Comparison of ENCODE assay signal across 22 cellular contexts in genomic region chr11:43517518-43517917, GRCh38.
A peak's percentile ranks its signal among the peaks of the same experiment; 100 is the strongest.
DNase-seq lines count a peak whose midpoint lies in the region; ATAC-seq, FAIRE-seq and TF ChIP-seq lines count a peak whose summit lies in the region.
"Had no signal": no experiment of that assay in that cellular context is flagged by ENCODE, and none has a peak within 500 bp of the region (broad histone marks: within the 10 kb centered on the region; RNA-seq: fewer than 3 reads in every experiment).

No MANE protein-coding gene starts in this region.

- no peak for FAIRE-seq in bronchial epithelial cell (lab: Jason Lieb, UNC)

- no peak for ATAC-seq in HG03442 (IDR thresholded peaks at IDR 0.05; ENCODE audit: unreplicated experiment)
- ATAC-seq: activated CD8-positive, alpha-beta memory T cell treated with anti-CD3 and anti-CD28 coated beads, Interleukin-2, amount 10 ng/mL, durations not matched to agents 7 days and 5 days; activated T-helper 17 cell treated with anti-CD3 and anti-CD28 coated beads, Interleukin-2, amount 50 U/mL, for 72 hours; mucosa of descending colon; psoas muscle; stimulated activated naive B cell treated with anti-CD40 and anti-IgM and Interleukin-4, amounts not matched to agents 10 μg/mL and 1 μg/mL and 100 μg/mL, for 72 hours; T-helper 17 cell had no signal

- H3K4me3 Mint-ChIP-seq in HFFc6 (no peak overlapping the region), glutamatergic neuron (ENCODE audit: unreplicated experiment) (no peak overlapping the region)
- H3K4me3 Mint-ChIP-seq: activated CD8-positive, alpha-beta memory T cell treated with anti-CD3 and anti-CD28 coated beads, Interleukin-2, amount 10 ng/mL, durations not matched to agents 7 days and 5 days; activated T-helper 17 cell treated with anti-CD3 and anti-CD28 coated beads, Interleukin-2, amount 50 U/mL, for 72 hours; CD4-positive, CD25-positive, alpha-beta regulatory T cell; dendritic cell treated with granulocyte-macrophage colony-stimulating factor and Interleukin-4, amounts not matched to agents 40 ng/mL and 50 ng/mL, for 4 days; stimulated activated naive B cell treated with anti-CD40 and anti-IgM and Interleukin-4, amounts not matched to agents 10 μg/mL and 1 μg/mL and 100 μg/mL, for 72 hours; T-helper 17 cell had no signal

- H3K9me3 Mint-ChIP-seq in HFFc6: peaks cover 6% of the 10 kb centered on the region; the same call in 1 of the 2 replicates
- H3K9me3 Mint-ChIP-seq in glutamatergic neuron (ENCODE audit: unreplicated experiment): peaks cover 1% of the 10 kb centered on the region

- H3K27me3 Mint-ChIP-seq in HFFc6 (ENCODE audit: insufficient read depth) (peaks cover 34% of the 10 kb centered on the region), glutamatergic neuron (ENCODE audit: unreplicated experiment) (peaks cover 3% of the 10 kb centered on the region)

- peak; percentile 8 for DNase-seq in AG10803 (ENCODE audit: low read depth)
- peak; percentile 17 for DNase-seq in HFFc6
- DNase-seq in bronchial epithelial cell (ENCODE audit: low read depth): peak; percentile 27
- DNase-seq in myocyte (ENCODE audit: low read depth): peak; percentile 6
- DNase-seq in glutamatergic neuron: no peak
- no peak for DNase-seq in NCI-H345 treated with DMSO at 0.1 percent for 48 hours (lab: John Stamatoyannopoulos, UW; ENCODE audit: unreplicated experiment)
- no peak for DNase-seq in activated gamma-delta T cell treated with Interleukin-2 at 50 U/mL for 16 hours
- DNase-seq: activated CD4-positive, alpha-beta T cell treated with anti-CD3 and anti-CD28 coated beads for 4 hours; activated CD8-positive, alpha-beta memory T cell treated with anti-CD3 and anti-CD28 coated beads, Interleukin-2, amount 10 ng/mL, durations not matched to agents 7 days and 5 days; CD4-positive, CD25-positive, alpha-beta regulatory T cell; mucosa of descending colon; NCI-H2107; NCI-H510A; psoas muscle; stimulated activated CD4-positive, alpha-beta T cell treated with anti-CD3 and anti-CD28 coated beads, Interleukin-2, amount 100 ng/mL, for 48 hours; stimulated activated naive B cell treated with anti-CD40 and anti-IgM and Interleukin-4, amounts not matched to agents 10 μg/mL and 1 μg/mL and 100 μg/mL, for 72 hours; T-helper 17 cell had no signal

- H3K27me3 ChIP-seq in bronchial epithelial cell (ENCODE audit: control insufficient read depth, insufficient read depth, low read length): no peaks in the 10 kb centered on the region

- H3K4me1 Mint-ChIP-seq in HFFc6 (ENCODE audit: low read depth) (peaks cover 5% of the 10 kb centered on the region; the same call in 1 of the 2 replicates), glutamatergic neuron (ENCODE audit: low read depth, unreplicated experiment) (no peaks in the 10 kb centered on the region)
- H3K4me1 Mint-ChIP-seq: activated CD8-positive, alpha-beta memory T cell treated with anti-CD3 and anti-CD28 coated beads, Interleukin-2, amount 10 ng/mL, durations not matched to agents 7 days and 5 days; activated T-helper 17 cell treated with anti-CD3 and anti-CD28 coated beads, Interleukin-2, amount 50 U/mL, for 72 hours; CD4-positive, CD25-positive, alpha-beta regulatory T cell; stimulated activated naive B cell treated with anti-CD40 and anti-IgM and Interleukin-4, amounts not matched to agents 10 μg/mL and 1 μg/mL and 100 μg/mL, for 72 hours; T-helper 17 cell had no signal

- H3K36me3 Mint-ChIP-seq in HFFc6 (ENCODE audit: low read depth): 0 out of 2 replicates have a peak, but pooled peaks cover 4% of the 10 kb centered on the region
- H3K36me3 Mint-ChIP-seq in glutamatergic neuron (ENCODE audit: unreplicated experiment): peaks cover 6% of the 10 kb centered on the region

- TF ChIP-seq CTCF in AG10803 (conservative IDR thresholded peaks at IDR 0.05; ENCODE audit: low read length) (no peak), HFFc6 (IDR thresholded peaks at IDR 0.05) (no peak), bronchial epithelial cell (IDR thresholded peaks at IDR 0.05; ENCODE audit: insufficient read depth, low read length, severe bottlenecking) (no peak), glutamatergic neuron (IDR thresholded peaks at IDR 0.05; ENCODE audit: partially characterized antibody, unreplicated experiment) (no peak)

- no peaks in the 10 kb centered on the region for H3K36me3 ChIP-seq in bronchial epithelial cell (ENCODE audit: control insufficient read depth, insufficient read depth, low read length)

- H3K4me3 ChIP-seq in AG10803 (ENCODE audit: low read length) (no peak overlapping the region), bronchial epithelial cell (ENCODE audit: low read depth, low read length) (no peak overlapping the region)
- H3K4me3 ChIP-seq: mucosa of descending colon, psoas muscle, SK-N-MC, smooth muscle cell had no signal

- no peak overlapping the region for H3K27ac Mint-ChIP-seq in HFFc6
- H3K27ac Mint-ChIP-seq in glutamatergic neuron (ENCODE audit: unreplicated experiment): no peak overlapping the region
- H3K27ac Mint-ChIP-seq: activated CD8-positive, alpha-beta memory T cell treated with anti-CD3 and anti-CD28 coated beads, Interleukin-2, amount 10 ng/mL, durations not matched to agents 7 days and 5 days; activated T-helper 17 cell treated with anti-CD3 and anti-CD28 coated beads, Interleukin-2, amount 50 U/mL, for 72 hours; CD4-positive, CD25-positive, alpha-beta regulatory T cell; dendritic cell treated with granulocyte-macrophage colony-stimulating factor and Interleukin-4, amounts not matched to agents 40 ng/mL and 50 ng/mL, for 4 days; stimulated activated naive B cell treated with anti-CD40 and anti-IgM and Interleukin-4, amounts not matched to agents 10 μg/mL and 1 μg/mL and 100 μg/mL, for 72 hours; T-helper 17 cell had no signal

Comparison
In these comparisons a context has a peak if more than half of its experiments do, and no peak if none do; other contexts are left out.
1. DNase-seq: peak in AG10803 (single experiment), HFFc6 (single experiment), bronchial epithelial cell (single experiment) and myocyte (single experiment); none in glutamatergic neuron (single experiment), NCI-H345 treated with DMSO at 0.1 percent for 48 hours (single experiment) and activated gamma-delta T cell treated with Interleukin-2 at 50 U/mL for 16 hours (single experiment).